In the genomic region with DNA sequence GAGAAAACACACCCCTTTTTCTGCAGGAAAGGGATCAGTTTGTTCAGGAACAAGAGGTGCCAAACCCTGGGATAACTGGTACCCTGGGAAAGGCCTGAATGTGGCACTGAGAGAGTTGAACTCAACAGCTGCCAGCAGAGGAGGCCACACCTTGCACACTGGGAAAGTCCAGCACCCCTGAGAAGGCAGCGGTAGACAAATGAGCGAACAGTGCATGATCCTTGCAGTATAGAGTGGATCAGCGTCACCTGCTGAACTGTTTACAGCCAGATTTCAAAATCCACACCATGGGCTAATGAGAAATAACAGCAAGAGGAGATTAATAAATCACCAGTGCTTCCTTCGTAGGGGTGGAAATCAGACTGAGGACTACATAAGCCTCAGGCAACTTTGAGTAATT, we compare ENCODE assay signal across 31 cellular contexts. TPM values are rescaled to one million over a fixed set of nuclear protein-coding genes. Genes with fewer than 3 reads are reported as not detected.
DNase-seq lines count a peak whose midpoint lies in the region; ATAC-seq, FAIRE-seq and TF ChIP-seq lines count a peak whose summit lies in the region.
"Had no signal": no experiment of that assay in that cellular context is flagged by ENCODE, and none has a peak within 500 bp of the region (broad histone marks: within the 10 kb centered on the region; RNA-seq: fewer than 3 reads in every experiment).

No MANE protein-coding gene starts in this region.

- H2BK15ac ChIP-seq in H1 (ENCODE audit: low read length), result no peak overlapping the region

- H2BK20ac ChIP-seq in H1 (ENCODE audit: low read length), result no peak overlapping the region

- no peak for ATAC-seq in HG02642 (IDR thresholded peaks at IDR 0.05; ENCODE audit: poor library complexity, unreplicated experiment)
- ATAC-seq: CD8-positive, alpha-beta T cell; HCT116; left lung; right cardiac atrium had no signal

- no peak overlapping the region for H3K27ac ChIP-seq in H1 (ENCODE audit: low read depth, low read length)
- H3K27ac ChIP-seq: coronary artery, left lung, neural progenitor cell, pancreas, PC-9 had no signal

- H3K23ac ChIP-seq in H1 (ENCODE audit: insufficient read length), result no peak overlapping the region

- no peaks in the 10 kb centered on the region for H3K9me3 ChIP-seq in H1 (ENCODE audit: insufficient read depth in 2 of 2, low read depth in 1 of 2, low read length in 1 of 2)
- H3K9me3 ChIP-seq: left lung, pancreas had no signal

- no peak for TF ChIP-seq RAD21 in H1 (IDR thresholded peaks at IDR 0.05 in 1 of 2, conservative IDR thresholded peaks at IDR 0.05 in 1 of 2; ENCODE audit: low read depth in 2 of 2, low read length in 2 of 2)

- no peak overlapping the region for H2AK5ac ChIP-seq in H1 (ENCODE audit: low read depth, low read length)

- H3K79me1 ChIP-seq in H1 (ENCODE audit: low read depth, low read length), result no peaks in the 10 kb centered on the region

- no peak overlapping the region for H4K5ac ChIP-seq in H1 (ENCODE audit: insufficient read length, low read depth, low read length)

- TF ChIP-seq CTCF in GM12872 (IDR thresholded peaks at IDR 0.05; ENCODE audit: insufficient read depth, low read depth, low read length), result 0 out of 3 replicates have a peak, but pooled peaks have one; percentile 4
- no peak for TF ChIP-seq CTCF in H1 (IDR thresholded peaks at IDR 0.05; ENCODE audit: control extremely low read depth in 1 of 3, insufficient read depth in 1 of 3, low read depth in 1 of 3, low read length in 3 of 3)

- no peak overlapping the region for H4K91ac ChIP-seq in H1 (replicated peaks; ENCODE audit: insufficient read length, low read length)

- no peak overlapping the region for H3K4me3 ChIP-seq in H1 (ENCODE audit: extremely low read depth in 1 of 4, insufficient read depth in 2 of 4, low read depth in 3 of 4, low read length in 4 of 4)
- H3K4me3 ChIP-seq: coronary artery, left lung, neural progenitor cell, pancreas, PC-9, smooth muscle cell had no signal

- H3K23me2 ChIP-seq in H1 (ENCODE audit: low read depth, low read length), result no peaks in the 10 kb centered on the region

- no peaks in the 10 kb centered on the region for H3K4me1 ChIP-seq in H1 (replicated peaks in 1 of 4; ENCODE audit: control insufficient read depth in 3 of 4, insufficient read depth in 4 of 4, low read length in 3 of 4)
- H3K4me1 ChIP-seq: left lung, pancreas had no signal

- H3K9ac ChIP-seq in H1 (replicated peaks in 1 of 4; ENCODE audit: extremely low read depth in 1 of 4, low read depth in 3 of 4, low read length in 3 of 4), result no peak overlapping the region
- H3K9ac ChIP-seq: neural progenitor cell had no signal

- CTCF ChIA-PET in H1 (lab: Charles Lee; ENCODE audit: partially characterized antibody), result interaction anchor here (0.7 to 3.8 kb wide), 5 partner anchors 9 to 235 kb away, joined by 4 to 17 read pairs (median 4); no protein-coding TSS in a partner anchor

- no peak overlapping the region for H3K4me2 ChIP-seq in H1 (ENCODE audit: insufficient read depth in 1 of 2, low read depth in 2 of 2, low read length in 2 of 2)
- H3K4me2 ChIP-seq: neural progenitor cell, PC-9, smooth muscle cell had no signal

- H3K36me3 ChIP-seq in H1 (ENCODE audit: control insufficient read depth in 2 of 4, insufficient read depth in 4 of 4, low read length in 3 of 4), result no peaks in the 10 kb centered on the region
- H3K36me3 ChIP-seq: left lung, neural progenitor cell, pancreas had no signal

- no peak overlapping the region for H3K18ac ChIP-seq in H1 (ENCODE audit: extremely low read depth, low read length)

- no peak for TF ChIP-seq POLR2A in H1 (IDR thresholded peaks at IDR 0.05; ENCODE audit: control extremely low read depth in 1 of 2, low read depth in 2 of 2, low read length in 2 of 2)

- H3K4ac ChIP-seq in H1 (replicated peaks; ENCODE audit: insufficient read length, low read depth, low read length), result no peak overlapping the region

- no peaks in the 10 kb centered on the region for H3K79me2 ChIP-seq in H1 (ENCODE audit: control insufficient read depth in 1 of 2, insufficient read depth in 2 of 2, low read length in 2 of 2)

- no peak for TF ChIP-seq EP300 in H1 (IDR thresholded peaks at IDR 0.05; ENCODE audit: borderline replicate concordance in 1 of 2, low read depth in 2 of 2, low read length in 2 of 2)

- FAIRE-seq in H1 (lab: Jason Lieb, UNC), result no peak
- FAIRE-seq: astrocyte, GM12891, pancreas had no signal

- H2AFZ ChIP-seq in H1 (ENCODE audit: low read length), result 0 out of 2 replicates have a peak overlapping the region, but pooled peaks have one; percentile 14
- H2AFZ ChIP-seq: neural progenitor cell, PC-9 had no signal

- POLR2A ChIA-PET in H1 (lab: Charles Lee; ENCODE audit: partially characterized antibody), result no interaction called here

- H4K20me1 ChIP-seq in H1 (replicated peaks in 1 of 2; ENCODE audit: control insufficient read depth in 1 of 2, insufficient read depth in 2 of 2, low read length in 2 of 2), result no peaks in the 10 kb centered on the region

- H3K56ac ChIP-seq in H1 (replicated peaks; ENCODE audit: insufficient read length, low read depth, low read length), result no peak overlapping the region

- H2BK12ac ChIP-seq in H1 (ENCODE audit: low read depth, low read length), result no peak overlapping the region

- no peak overlapping the region for H2BK5ac ChIP-seq in H1 (ENCODE audit: low read depth, low read length)

- H3K27me3 ChIP-seq in H1 (replicated peaks in 1 of 4; ENCODE audit: control insufficient read depth in 3 of 4, extremely low read depth in 1 of 4, insufficient read depth in 3 of 4, low read length in 3 of 4), result no peaks in the 10 kb centered on the region; a peak in 1 of 7 replicates
- H3K27me3 ChIP-seq: left lung, neural progenitor cell, pancreas had no signal

- WGBS in H1 (ENCODE audit: extremely low coverage in 1 of 2, insufficient coverage in 1 of 2, insufficient read length in 1 of 2, insufficient replicate concordance in 2 of 2, low coverage in 1 of 2, low lambda C conversion rate in 2 of 2, missing lambda C conversion rate in 1 of 2), 2 experiments, result 77% methylated on average over 4 of the region's 4 CpGs; no CpG with 5 or more reads in 1 of the 2 experiments

- no peak overlapping the region for H2BK120ac ChIP-seq in H1 (replicated peaks; ENCODE audit: low read depth, low read length)

- DNase-seq in NCI-H1417 (lab: John Stamatoyannopoulos, UW) (peak in 2 of 3 experiments; percentile 82 to 97), NCI-H82 (lab: John Stamatoyannopoulos, UW) (peak; percentile 82), H1 (ENCODE audit: low read depth in 1 of 2, low spot score in 2 of 2) (no peak), hippocampal formation (lab: John Stamatoyannopoulos, UW) (no peak), D341Med (ENCODE audit: low spot score) (no peak)
- DNase-seq in activated naive CD4-positive, alpha-beta T cell treated with Interleukin-2 at 50 U/mL for 16 hours, result no peak
- DNase-seq: ACHN; activated CD4-positive, alpha-beta T cell treated with anti-CD3 and anti-CD28 coated beads, Interleukin-2, amount 10 ng/mL, durations not matched to agents 7 days and 5 days; activated effector memory CD4-positive, alpha-beta T cell treated with Interleukin-2 at 50 U/mL for 16 hours; activated T-cell treated with anti-CD3 and anti-CD28 coated beads, Interleukin-2, amount 50 U/mL, for 1 hour; CD8-positive, alpha-beta T cell; DMS 273 treated with DMSO at 0.1 percent for 48 hours; effector CD8-positive, alpha-beta T cell; left lung; mesendoderm; NCI-H187; pancreas; PC-9; right cardiac atrium; Right ventricle myocardium superior; stimulated activated naive CD4-positive, alpha-beta T cell; T-helper 9 cell had no signal

- H4K8ac ChIP-seq in H1 (ENCODE audit: extremely low read depth, insufficient read depth, low read length), result no peak overlapping the region

- H3K14ac ChIP-seq in H1 (ENCODE audit: insufficient read length), result no peak overlapping the region

TF ChIP-seq in H1, 55 proteins besides CTCF, POLR2A, EP300 and RAD21:
- TF ChIP-seq CBX5 (IDR thresholded peaks at IDR 0.05; ENCODE audit: low read depth, low read length) (no peak), CREB1 (IDR thresholded peaks at IDR 0.05) (no peak), ASH2L (IDR thresholded peaks at IDR 0.05; ENCODE audit: low read length) (no peak), JUN (IDR thresholded peaks at IDR 0.05; ENCODE audit: low read depth, low read length) (no peak), TAF7 (optimal IDR thresholded peaks at IDR 0.05; ENCODE audit: borderline replicate concordance, low read depth, low read length) (no peak)

RNA-seq across cellular contexts. Expression of a gene that starts 52.2 kb away (rescaled TPM):
- total RNA-seq in H1 (2021; fragmentation: NEBNext Ultra II Directional; extraction: Animal tissue kit (Norgen Biotek cat#: 25700)), result not detected in 2 replicates
- 0.02 TPM in 1 of 2 replicates, not detected in the other for polyA plus RNA-seq in H1 (2011; rRNA removed)
- polyA plus RNA-seq in H1 (2011; cell fraction: cytosol; rRNA removed), result not detected
- not detected for polyA plus RNA-seq in H1 (2011; cell fraction: nucleus; rRNA removed)
- 0.18 TPM in 1 of 4 replicates, not detected in the others for polyA plus RNA-seq in H1 (2012, experiment 1 of 2)
- polyA plus RNA-seq in H1 (2012, experiment 2 of 2), result not detected
- not detected for polyA plus RNA-seq in H1 (2013, experiment 1 of 2)
- polyA plus RNA-seq in H1 (2013, experiment 2 of 2), result 0.02 TPM
- 0.28 TPM in 1 of 2 replicates, not detected in the other for polyA minus RNA-seq in H1 (2011; rRNA and poly(A)+ RNA removed)
- not detected for polyA minus RNA-seq in H1 (2011; cell fraction: cytosol; rRNA and poly(A)+ RNA removed)
- polyA minus RNA-seq in H1 (2011; cell fraction: nucleus; rRNA and poly(A)+ RNA removed), result 0.10 TPM
- total RNA-seq: epithelial cell of proximal tubule, PC-9 had no signal

Comparison
In these comparisons a context has a peak if more than half of its experiments do, and no peak if none do; other contexts are left out.
1. DNase-seq: peak in NCI-H1417 (2 of 3) and NCI-H82 (single experiment); none in H1 (0 of 2), hippocampal formation (0 of 2), D341Med (single experiment) and activated naive CD4-positive, alpha-beta T cell treated with Interleukin-2 at 50 U/mL for 16 hours (single experiment).